In the genomic region with DNA sequence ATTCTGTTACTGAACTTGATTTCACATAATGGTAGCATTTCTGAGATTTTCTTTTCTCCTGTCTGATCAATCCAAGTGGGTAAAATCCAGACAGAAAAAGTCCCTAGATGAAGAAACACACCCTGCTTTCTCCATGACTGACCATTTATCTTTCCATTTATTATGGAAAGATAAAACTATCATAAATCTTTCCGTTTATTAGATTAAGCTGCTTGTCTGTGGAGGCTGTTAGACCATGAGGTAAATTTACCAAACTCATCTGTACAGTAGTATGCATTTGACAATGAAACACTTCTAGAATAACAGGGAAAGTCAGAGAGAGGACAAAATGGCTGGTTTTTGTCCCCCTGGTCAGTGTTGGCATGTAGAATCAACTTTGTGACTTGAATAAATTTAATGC, we compare ENCODE assay signal across 28 cellular contexts.
"Had no signal": no experiment of that assay in that cellular context is flagged by ENCODE, and none has a peak within 500 bp of the region (broad histone marks: within the 10 kb centered on the region; RNA-seq: fewer than 3 reads in every experiment).

No MANE protein-coding gene starts in this region.

- H3K4me2 ChIP-seq: KMS-11, PC-9 had no signal

- H3K27ac ChIP-seq: KMS-11, PC-9, RWPE1 had no signal

- H3K27me3 ChIP-seq: SJCRH30 had no signal

- H3K9me3 ChIP-seq: SJCRH30 had no signal

- H3K36me3 ChIP-seq: SJCRH30 had no signal

- H3K4me1 ChIP-seq: SJCRH30 had no signal

- H3K9ac ChIP-seq: KMS-11 had no signal

- H3K4me3 ChIP-seq: PC-9, SJCRH30 had no signal

- ATAC-seq: Panc1, Right ventricle myocardium inferior had no signal

- DNase-seq: Karpas-422, MM.1S, MV-4-11, NCI-H1092, NCI-H1105, NCI-H1417 treated with DMSO at 0.1 percent for 48 hours, NCI-H1436 treated with DMSO at 0.1 percent for 48 hours, NCI-H1694 treated with DMSO at 0.1 percent for 48 hours, NCI-H187 treated with DMSO at 0.1 percent for 48 hours, NCI-H2029, NCI-H2081, NCI-H226, NCI-H446 treated with DMSO at 0.1 percent for 48 hours, NCI-H510A, NCI-H524, NCI-H526, NCI-H748 treated with DMSO at 0.1 percent for 48 hours, NCI-H82, PC-9, SHP77, SIG-M5, SJCRH30, SW 1271, T-helper 1 cell had no signal
